Comparison of ENCODE assay signal across 22 cellular contexts in the genomic region with DNA sequence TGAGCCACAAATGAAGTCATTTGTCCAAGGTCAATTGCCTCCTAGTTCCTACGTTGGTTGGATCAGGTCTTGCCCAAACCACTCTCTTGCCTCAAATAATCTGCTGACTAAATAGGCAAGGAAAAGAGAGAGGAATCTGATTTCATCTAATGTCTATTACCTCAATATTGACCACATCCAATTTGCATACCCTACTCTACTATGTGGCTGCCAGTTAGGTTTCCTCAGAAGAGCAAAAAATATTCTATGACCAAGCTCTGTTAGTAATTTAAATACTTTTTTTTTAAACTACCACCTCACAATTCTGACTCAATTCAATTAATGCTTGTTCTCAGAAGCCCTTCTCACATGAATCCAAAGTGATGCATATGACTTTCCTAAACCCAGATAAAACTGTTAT.
DNase-seq lines count a peak whose midpoint lies in the region; ATAC-seq and TF ChIP-seq lines count a peak whose summit lies in the region.
"Had no signal": no experiment of that assay in that cellular context is flagged by ENCODE, and none has a peak within 500 bp of the region (broad histone marks: within the 10 kb centered on the region; RNA-seq: fewer than 3 reads in every experiment).

No MANE protein-coding gene starts in this region.

- no peak overlapping the region for H3K14ac ChIP-seq in neuronal stem cell (ENCODE audit: low read length)

- no peak overlapping the region for H2AK5ac ChIP-seq in neuronal stem cell (ENCODE audit: low read depth, low read length)

- no peak overlapping the region for H2BK120ac ChIP-seq in neuronal stem cell (ENCODE audit: low read depth, low read length)

- H3K36me3 Mint-ChIP-seq in activated T-cell treated with anti-CD3 and anti-CD28 coated beads, Interleukin-2, amount 50 U/mL, for 4 hours (ENCODE audit: insufficient read depth): peaks cover 51% of the 10 kb centered on the region
- H3K36me3 Mint-ChIP-seq in activated CD4-positive, alpha-beta memory T cell treated with anti-CD3 and anti-CD28 coated beads for 36 hours: peaks cover 71% of the 10 kb centered on the region
- H3K36me3 Mint-ChIP-seq in mesothelial cell of epicardium: peaks cover 42% of the 10 kb centered on the region

- peaks cover 0 to 2% (median 0%) of the 10 kb centered on the region in 3 experiments for H3K27me3 ChIP-seq in neuronal stem cell (ENCODE audit: control insufficient read depth in 3 of 3, insufficient read depth in 3 of 3, low read depth in 1 of 3, low read length in 3 of 3)

- H3K36me3 ChIP-seq in OCI-LY7 (ENCODE audit: insufficient read depth, low read length) (peaks cover 100% of the 10 kb centered on the region), neuronal stem cell (replicated peaks in 1 of 2; ENCODE audit: control insufficient read depth in 2 of 2, insufficient read depth in 2 of 2, low read length in 2 of 2) (peaks cover 40 to 100% of the 10 kb centered on the region in 2 donors)

- H3K4me2 ChIP-seq in OCI-LY7 (ENCODE audit: low read length) (no peak overlapping the region), neuronal stem cell (ENCODE audit: insufficient read depth, low read length, poor library complexity, severe bottlenecking) (no peak overlapping the region)
- H3K4me2 ChIP-seq: GM23338 had no signal

- no peaks in the 10 kb centered on the region for H3K9me3 ChIP-seq in OCI-LY7 (ENCODE audit: low read length)
- no peaks in the 10 kb centered on the region for H3K9me3 ChIP-seq in neuronal stem cell (replicated peaks in 1 of 2; ENCODE audit: control insufficient read depth in 2 of 2, insufficient read depth in 1 of 2, low read depth in 1 of 2, low read length in 2 of 2)
- H3K9me3 ChIP-seq: HAP-1 had no signal

- intact Hi-C loops in OCI-LY7 (cut with micrococcal nuclease; ENCODE audit: unreplicated experiment): no loop called here
- intact Hi-C loops in activated CD4-positive, alpha-beta memory T cell treated with anti-CD3 and anti-CD28 coated beads for 36 hours (cut with micrococcal nuclease): no loop called here

- no peaks in the 10 kb centered on the region for H3K4me1 Mint-ChIP-seq in activated T-cell treated with anti-CD3 and anti-CD28 coated beads, Interleukin-2, amount 50 U/mL, for 4 hours (ENCODE audit: low read depth)
- H3K4me1 Mint-ChIP-seq in activated CD4-positive, alpha-beta memory T cell treated with anti-CD3 and anti-CD28 coated beads for 36 hours (ENCODE audit: low read depth): peaks cover 24% of the 10 kb centered on the region
- H3K4me1 Mint-ChIP-seq in mesothelial cell of epicardium: no peaks in the 10 kb centered on the region
- H3K4me1 Mint-ChIP-seq: CD4-positive, CD25-positive, alpha-beta regulatory T cell; GM23338 had no signal

- no peak overlapping the region for H3K4me3 Mint-ChIP-seq in activated T-cell treated with anti-CD3 and anti-CD28 coated beads, Interleukin-2, amount 50 U/mL, for 4 hours
- no peak overlapping the region for H3K4me3 Mint-ChIP-seq in activated CD4-positive, alpha-beta memory T cell treated with anti-CD3 and anti-CD28 coated beads for 36 hours
- no peak overlapping the region for H3K4me3 Mint-ChIP-seq in mesothelial cell of epicardium
- H3K4me3 Mint-ChIP-seq: CD4-positive, CD25-positive, alpha-beta regulatory T cell; GM23338 had no signal

- no peak overlapping the region for H4K8ac ChIP-seq in neuronal stem cell (ENCODE audit: low read depth, low read length)

- CTCF ChIA-PET in OCI-LY7 (lab: Charles Lee; ENCODE audit: unreplicated experiment): no interaction called here
- CTCF ChIA-PET in activated CD4-positive, alpha-beta memory T cell treated with anti-CD3 and anti-CD28 coated beads for 36 hours (lab: Charles Lee): no interaction called here

- H2BK12ac ChIP-seq in neuronal stem cell (ENCODE audit: low read length): no peak overlapping the region

- H3K9ac ChIP-seq in neuronal stem cell (ENCODE audit: low read depth, low read length, poor library complexity): no peak overlapping the region

- H2BK15ac ChIP-seq in neuronal stem cell (ENCODE audit: low read length): no peak overlapping the region

- H3K4me1 ChIP-seq in OCI-LY7 (ENCODE audit: insufficient read depth, low read length, poor library complexity, severe bottlenecking): no peaks in the 10 kb centered on the region
- H3K4me1 ChIP-seq in neuronal stem cell (ENCODE audit: control insufficient read depth in 2 of 2, insufficient read depth in 1 of 2, low read depth in 1 of 2, low read length in 2 of 2): no peaks in the 10 kb centered on the region
- H3K4me1 ChIP-seq: HAP-1 had no signal

- H4K91ac ChIP-seq in neuronal stem cell (ENCODE audit: low read depth, low read length, poor library complexity): no peak overlapping the region

- peaks cover 3% of the 10 kb centered on the region for H3K79me1 ChIP-seq in neuronal stem cell (ENCODE audit: low read depth, low read length)

- POLR2A ChIA-PET in OCI-LY7 (lab: Charles Lee): no interaction called here
- POLR2A ChIA-PET in activated CD4-positive, alpha-beta memory T cell treated with anti-CD3 and anti-CD28 coated beads for 36 hours (lab: Charles Lee): no interaction called here

- H3K27ac Mint-ChIP-seq in activated CD4-positive, alpha-beta memory T cell treated with anti-CD3 and anti-CD28 coated beads for 36 hours: peak overlapping the region; percentile 60
- no peak overlapping the region for H3K27ac Mint-ChIP-seq in mesothelial cell of epicardium
- H3K27ac Mint-ChIP-seq: GM23338 had no signal

- H3K27ac ChIP-seq in OCI-LY7 (ENCODE audit: low read depth, low read length, poor library complexity, severe bottlenecking) (no peak overlapping the region), neuronal stem cell (replicated peaks; ENCODE audit: low read length) (no peak overlapping the region)

- WGBS in neuronal stem cell (ENCODE audit: extremely low coverage in 2 of 2, insufficient read length in 2 of 2, insufficient replicate concordance in 1 of 2), 2 donors: no CpG with 5 or more reads among the region's 1 CpG

- H2AFZ ChIP-seq in OCI-LY7 (ENCODE audit: low read length) (no peak overlapping the region), neuronal stem cell (ENCODE audit: low read length) (no peak overlapping the region)
- H2AFZ ChIP-seq: GM23338 had no signal

- H3K4ac ChIP-seq in neuronal stem cell (ENCODE audit: low read length): no peak overlapping the region

- no peaks in the 10 kb centered on the region for H3K9me3 Mint-ChIP-seq in activated T-cell treated with anti-CD3 and anti-CD28 coated beads, Interleukin-2, amount 50 U/mL, for 4 hours
- no peaks in the 10 kb centered on the region for H3K9me3 Mint-ChIP-seq in activated CD4-positive, alpha-beta memory T cell treated with anti-CD3 and anti-CD28 coated beads for 36 hours
- H3K9me3 Mint-ChIP-seq in mesothelial cell of epicardium: no peaks in the 10 kb centered on the region
- H3K9me3 Mint-ChIP-seq: CD4-positive, CD25-positive, alpha-beta regulatory T cell; GM23338 had no signal

- ATAC-seq in activated T-cell treated with anti-CD3 and anti-CD28 coated beads, Interleukin-2, amount 50 U/mL, for 4 hours: peak; percentile 46 to 69
- no peak for ATAC-seq in HG03439 (IDR thresholded peaks at IDR 0.05; ENCODE audit: unreplicated experiment)
- ATAC-seq: GM23338, PC-3 had no signal

- no peak overlapping the region for H3K18ac ChIP-seq in neuronal stem cell (ENCODE audit: low read length)

- H4K20me1 ChIP-seq in OCI-LY7 (ENCODE audit: insufficient read depth, low read length): no peaks in the 10 kb centered on the region

- H3K9me2 ChIP-seq in OCI-LY7 (ENCODE audit: insufficient read depth, low read length): no peaks in the 10 kb centered on the region

- H3K27me3 Mint-ChIP-seq in activated T-cell treated with anti-CD3 and anti-CD28 coated beads, Interleukin-2, amount 50 U/mL, for 4 hours (ENCODE audit: low read depth): no peaks in the 10 kb centered on the region
- no peaks in the 10 kb centered on the region for H3K27me3 Mint-ChIP-seq in activated CD4-positive, alpha-beta memory T cell treated with anti-CD3 and anti-CD28 coated beads for 36 hours
- no peaks in the 10 kb centered on the region for H3K27me3 Mint-ChIP-seq in mesothelial cell of epicardium (ENCODE audit: low read depth)
- H3K27me3 Mint-ChIP-seq: CD4-positive, CD25-positive, alpha-beta regulatory T cell had no signal

- no peak for TF ChIP-seq CTCF in OCI-LY7 (conservative IDR thresholded peaks at IDR 0.05; ENCODE audit: low read length)
- TF ChIP-seq CTCF in mesothelial cell of epicardium (IDR thresholded peaks at IDR 0.05; ENCODE audit: unreplicated experiment): no peak

- no peak overlapping the region for H3K23ac ChIP-seq in neuronal stem cell (ENCODE audit: low read depth, low read length, poor library complexity)

- H3K79me2 ChIP-seq in OCI-LY7 (ENCODE audit: insufficient read depth, low read depth, low read length): no peaks in the 10 kb centered on the region

- TSS peak; percentile 35 for BruUV-seq in OCI-LY7 (replicated peaks; lab: Mats Ljungman, UMichigan)

- DNase-seq in activated T-cell treated with anti-CD3 and anti-CD28 coated beads, Interleukin-2, amount 50 U/mL, for 4 hours: no peak
- DNase-seq in activated T-cell treated with anti-CD3 and anti-CD28 coated beads, Interleukin-2, amount 50 U/mL, for 1 hour: no peak
- DNase-seq in OCI-LY7 (ENCODE audit: low spot score) (no peak), fibroblast of peridontal ligament (ENCODE audit: extremely low read depth) (peak; percentile 19), neuronal stem cell (ENCODE audit: low spot score) (no peak), mesothelial cell of epicardium (ENCODE audit: low spot score in 2 of 2, unreplicated experiment in 2 of 2) (no peak)
- no peak for DNase-seq in activated CD4-positive, alpha-beta memory T cell treated with anti-CD3 and anti-CD28 coated beads for 36 hours
- DNase-seq: CD4-positive, CD25-positive, alpha-beta regulatory T cell; DMS 273 treated with DMSO at 0.1 percent for 48 hours; DND-41; KG1; NCI-H1092; NCI-H1436; NCI-H187 treated with DMSO at 0.1 percent for 48 hours; NCI-H2107; NCI-H446 treated with DMSO at 0.1 percent for 48 hours; NCI-H526 treated with DMSO at 0.1 percent for 48 hours; PC-3; Right ventricle myocardium superior had no signal

- H3K4me3 ChIP-seq in OCI-LY7 (ENCODE audit: low read depth, low read length, poor library complexity, severe bottlenecking) (no peak overlapping the region), neuronal stem cell (ENCODE audit: low read length in 2 of 2) (no peak overlapping the region)
- H3K4me3 ChIP-seq: GM23338, HAP-1 had no signal

- H2BK5ac ChIP-seq in neuronal stem cell (ENCODE audit: low read length): no peak overlapping the region
